ENCODE assay signal across 1 cellular context in the genomic region with DNA sequence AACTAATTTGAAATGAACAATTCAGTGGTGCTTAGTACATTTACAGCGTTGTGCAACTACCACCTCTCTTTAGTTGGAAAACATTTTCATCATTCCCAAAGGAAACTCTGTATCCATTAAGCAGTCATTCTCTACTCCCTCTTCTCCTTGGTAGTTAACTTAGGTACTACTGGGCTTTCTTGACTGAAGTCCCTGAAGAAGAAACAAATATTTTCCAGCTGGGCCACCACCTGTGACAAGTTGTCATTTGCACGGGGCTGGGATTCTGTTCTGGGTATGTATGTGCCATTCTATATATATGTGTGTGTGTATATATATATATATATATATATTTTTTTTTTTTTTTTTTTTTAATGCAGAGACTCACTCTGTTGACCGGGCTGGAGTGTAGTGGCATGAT.
TF ChIP-seq lines count a peak whose summit lies in the region.

No MANE protein-coding gene starts in this region.

TF ChIP-seq in IMR-90, 13 proteins besides CTCF, POLR2A, EP300 and RAD21:
- no peak for TF ChIP-seq FOS (IDR thresholded peaks at IDR 0.05; ENCODE audit: low read depth, low read length)
- no peak for TF ChIP-seq RFX5 (IDR thresholded peaks at IDR 0.05; ENCODE audit: low read depth, low read length)
